In genomic region chr6:43412541-43412940, GRCh38 we compare ENCODE assay signal across 5 cellular contexts.
"Had no signal": no experiment of that assay in that cellular context is flagged by ENCODE, and none has a peak within 500 bp of the region (broad histone marks: within the 10 kb centered on the region; RNA-seq: fewer than 3 reads in every experiment).

No MANE protein-coding gene starts in this region.

- H3K4me1 Mint-ChIP-seq: H9 had no signal

- H3K4me3 ChIP-seq: GM23248, K562 had no signal

- H3K27ac Mint-ChIP-seq: H9 had no signal

- H3K9ac ChIP-seq: GM23248 had no signal

- H3K4me3 Mint-ChIP-seq: H9 had no signal

- H3K27ac ChIP-seq: GM23248 had no signal

- H2AFZ ChIP-seq: GM23248 had no signal

- DNase-seq: GM23248, H9, HCEC 1CT, IMR-90 had no signal
